Comparison of ENCODE assay signal across 8 cellular contexts in the genomic region with DNA sequence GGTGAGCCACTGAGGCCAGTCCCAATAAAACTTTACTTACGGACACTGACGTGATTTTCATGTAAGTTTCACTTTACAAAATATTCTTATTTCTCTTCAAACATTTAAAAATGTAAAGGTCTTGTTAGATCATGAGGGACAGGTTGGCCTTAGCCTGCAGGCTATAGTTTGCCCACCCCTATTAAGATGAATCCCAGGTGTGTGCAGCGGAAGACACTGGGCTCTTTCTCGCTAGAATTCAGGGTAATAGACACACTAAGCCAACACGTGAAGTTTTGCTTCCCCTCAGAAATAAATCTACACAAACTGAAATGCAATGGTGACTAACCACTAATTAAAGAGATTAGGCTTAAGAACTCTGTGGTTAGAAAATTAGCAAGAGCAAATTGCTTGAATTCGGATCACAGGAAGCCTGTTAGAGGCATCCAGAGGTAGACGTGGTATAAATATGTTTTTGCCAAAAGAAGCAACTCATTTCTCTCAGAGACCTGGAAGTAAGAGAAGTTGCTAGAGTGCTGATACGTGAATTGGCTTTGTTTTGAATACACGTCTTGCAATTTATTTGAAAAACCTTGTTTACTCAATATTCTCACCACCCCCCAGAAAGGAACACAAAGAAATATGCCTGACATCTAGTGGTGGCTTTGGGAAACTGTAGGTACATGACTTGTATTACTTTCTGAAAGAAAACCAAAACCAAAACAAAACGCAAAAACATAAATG.
DNase-seq lines count a peak whose midpoint lies in the region; ATAC-seq and TF ChIP-seq lines count a peak whose summit lies in the region.

No MANE protein-coding gene starts in this region.

- H3K4me1 Mint-ChIP-seq in effector memory CD8-positive, alpha-beta T cell (ENCODE audit: low read depth in 2 of 2) = peaks cover 6 to 9% of the 10 kb centered on the region in 2 donors
- peaks cover 10% of the 10 kb centered on the region for H3K4me1 Mint-ChIP-seq in type B pancreatic cell (ENCODE audit: unreplicated experiment)

- no peaks in the 10 kb centered on the region for H3K9me3 Mint-ChIP-seq in effector memory CD8-positive, alpha-beta T cell
- no peaks in the 10 kb centered on the region for H3K9me3 Mint-ChIP-seq in type B pancreatic cell

- TF ChIP-seq CTCF in type B pancreatic cell (conservative IDR thresholded peaks at IDR 0.05) = peak; percentile 86

- POLR2A ChIA-PET in HEK293T (lab: Yijun Ruan, JAX) = no interaction called here

- H3K4me3 Mint-ChIP-seq in effector memory CD8-positive, alpha-beta T cell = peak overlapping the region; percentile 40 to 56
- no peak overlapping the region for H3K4me3 Mint-ChIP-seq in type B pancreatic cell

- no peaks in the 10 kb centered on the region for H3K36me3 Mint-ChIP-seq in effector memory CD8-positive, alpha-beta T cell (ENCODE audit: insufficient read depth)
- H3K36me3 Mint-ChIP-seq in type B pancreatic cell = no peaks in the 10 kb centered on the region

- CTCF ChIA-PET in HEK293T (lab: Yijun Ruan, JAX) = no interaction called here

- H3K27me3 Mint-ChIP-seq in effector memory CD8-positive, alpha-beta T cell = no peaks in the 10 kb centered on the region
- no peaks in the 10 kb centered on the region for H3K27me3 Mint-ChIP-seq in type B pancreatic cell

- peak overlapping the region; percentile 9 to 78 for H3K27ac Mint-ChIP-seq in effector memory CD8-positive, alpha-beta T cell
- H3K27ac Mint-ChIP-seq in type B pancreatic cell = peak overlapping the region; percentile 0

- DNase-seq in stimulated activated CD4-positive, alpha-beta T cell treated with anti-CD3 and anti-CD28 coated beads, Interleukin-1b, Interleukin-23, amount 100 ng/mL, for 48 hours = peak; percentile 10
- DNase-seq in stimulated activated CD4-positive, alpha-beta T cell treated with anti-CD3 and anti-CD28 coated beads, Interleukin-12 subunit alpha, Interleukin-12 subunit beta, amount 100 ng/mL, for 4 hours = no peak
- peak; percentile 41 for DNase-seq in HEK293T (ENCODE audit: extremely low spot score)
- DNase-seq in NCI-H1417 (lab: John Stamatoyannopoulos, UW) = peak; percentile 61 to 87 (median 82)
- DNase-seq in SKM-1 treated with dmso at 0.1 percent for 144 hours (lab: John Stamatoyannopoulos, UW; ENCODE audit: unreplicated experiment) = peak; percentile 74
- peak; percentile 44 to 58 (median 44) for DNase-seq in effector memory CD8-positive, alpha-beta T cell
- peak; percentile 47 for DNase-seq in mucosa of gallbladder (ENCODE audit: low spot score)
- no peak for DNase-seq in type B pancreatic cell (ENCODE audit: extremely low spot score, unreplicated experiment)

- ATAC-seq in effector memory CD8-positive, alpha-beta T cell (replicated peaks) = peak; percentile 98

TF ChIP-seq in HEK293T, 16 proteins besides CTCF, POLR2A, EP300 and RAD21:
- TF ChIP-seq BHLHE40 (IDR thresholded peaks at IDR 0.05; ENCODE audit: borderline replicate concordance) (no peak), TARDBP (IDR thresholded peaks at IDR 0.05) (no peak), ARNT (IDR thresholded peaks at IDR 0.05) (no peak), HDGF (IDR thresholded peaks at IDR 0.05; ENCODE audit: borderline replicate concordance) (no peak)

Comparison
In these comparisons a context has a peak if more than half of its experiments do, and no peak if none do; other contexts are left out.
1. DNase-seq: peak in stimulated activated CD4-positive, alpha-beta T cell treated with anti-CD3 and anti-CD28 coated beads, Interleukin-1b, Interleukin-23, amount 100 ng/mL, for 48 hours (single experiment), HEK293T (single experiment), NCI-H1417 (3 of 3), SKM-1 treated with dmso at 0.1 percent for 144 hours (single experiment), effector memory CD8-positive, alpha-beta T cell (3 of 3) and mucosa of gallbladder (single experiment); none in stimulated activated CD4-positive, alpha-beta T cell treated with anti-CD3 and anti-CD28 coated beads, Interleukin-12 subunit alpha, Interleukin-12 subunit beta, amount 100 ng/mL, for 4 hours (single experiment) and type B pancreatic cell (single experiment).